Comparison of ENCODE assay signal across 19 cellular contexts in genomic region chr22:45180280-45180679, GRCh38. TPM values are rescaled to one million over a fixed set of nuclear protein-coding genes. Genes with fewer than 3 reads are reported as not detected.
A peak's percentile ranks its signal among the peaks of the same experiment; 100 is the strongest.
DNase-seq lines count a peak whose midpoint lies in the region; ATAC-seq and TF ChIP-seq lines count a peak whose summit lies in the region.
"Had no signal": no experiment of that assay in that cellular context is flagged by ENCODE, and none has a peak within 500 bp of the region (broad histone marks: within the 10 kb centered on the region; RNA-seq: fewer than 3 reads in every experiment).

No MANE protein-coding gene starts in this region.

- DNase-seq in activated CD4-positive, alpha-beta T cell treated with anti-CD3 and anti-CD28 coated beads for 36 hours: no peak
- DNase-seq in activated CD4-positive, alpha-beta T cell treated with anti-CD3 and anti-CD28 coated beads, Interleukin-2, amount 10 ng/mL, durations not matched to agents 7 days and 5 days: no peak
- peak; percentile 71 for DNase-seq in NB4 (ENCODE audit: low read depth)
- DNase-seq in foreskin fibroblast: no peak
- no peak for DNase-seq in hepatocyte (ENCODE audit: low spot score)
- DNase-seq: 8988T; effector CD4-positive, alpha-beta T cell; GM23248; heart left ventricle; islet precursor cell; NCI-H1930; NCI-H446 treated with DMSO at 0.1 percent for 48 hours; Right ventricle myocardium superior had no signal

- H3K4me3 Mint-ChIP-seq in activated CD4-positive, alpha-beta T cell treated with anti-CD3 and anti-CD28 coated beads for 36 hours: no peak overlapping the region
- no peak overlapping the region for H3K4me3 Mint-ChIP-seq in activated CD4-positive, alpha-beta T cell treated with anti-CD3 and anti-CD28 coated beads, Interleukin-2, amount 10 ng/mL, durations not matched to agents 7 days and 5 days
- H3K4me3 Mint-ChIP-seq in dendritic cell treated with granulocyte-macrophage colony-stimulating factor and Interleukin-4, amounts not matched to agents 40 ng/mL and 50 ng/mL, for 4 days: no peak overlapping the region
- H3K4me3 Mint-ChIP-seq: T-helper 1 cell treated with Interleukin-12 subunit alpha and Interleukin-12 subunit beta and Interleukin-4 antibody, amounts not matched to agents 30 μg/mL and 1 μg/mL, for 36 hours; type B pancreatic cell had no signal

- CTCF ChIA-PET in activated CD4-positive, alpha-beta T cell treated with anti-CD3 and anti-CD28 coated beads for 36 hours (lab: Charles Lee): no interaction called here
- CTCF ChIA-PET in activated CD4-positive, alpha-beta T cell treated with anti-CD3 and anti-CD28 coated beads, Interleukin-2, amount 10 ng/mL, durations not matched to agents 7 days and 5 days (lab: Charles Lee): no interaction called here

- H3K9me3 Mint-ChIP-seq in activated CD4-positive, alpha-beta T cell treated with anti-CD3 and anti-CD28 coated beads for 36 hours (ENCODE audit: low read depth): no peaks in the 10 kb centered on the region
- H3K9me3 Mint-ChIP-seq in activated CD4-positive, alpha-beta T cell treated with anti-CD3 and anti-CD28 coated beads, Interleukin-2, amount 10 ng/mL, durations not matched to agents 7 days and 5 days: no peaks in the 10 kb centered on the region
- H3K9me3 Mint-ChIP-seq in dendritic cell treated with granulocyte-macrophage colony-stimulating factor and Interleukin-4, amounts not matched to agents 40 ng/mL and 50 ng/mL, for 4 days: no peaks in the 10 kb centered on the region
- H3K9me3 Mint-ChIP-seq: T-helper 1 cell treated with Interleukin-12 subunit alpha and Interleukin-12 subunit beta and Interleukin-4 antibody, amounts not matched to agents 30 μg/mL and 1 μg/mL, for 36 hours; type B pancreatic cell had no signal

- no peaks in the 10 kb centered on the region for H3K27me3 Mint-ChIP-seq in activated CD4-positive, alpha-beta T cell treated with anti-CD3 and anti-CD28 coated beads for 36 hours
- H3K27me3 Mint-ChIP-seq in activated CD4-positive, alpha-beta T cell treated with anti-CD3 and anti-CD28 coated beads, Interleukin-2, amount 10 ng/mL, durations not matched to agents 7 days and 5 days: no peaks in the 10 kb centered on the region
- H3K27me3 Mint-ChIP-seq in dendritic cell treated with granulocyte-macrophage colony-stimulating factor and Interleukin-4, amounts not matched to agents 40 ng/mL and 50 ng/mL, for 4 days: no peaks in the 10 kb centered on the region
- H3K27me3 Mint-ChIP-seq: type B pancreatic cell had no signal

- H3K9me3 ChIP-seq in parathyroid adenoma (ENCODE audit: control insufficient read depth, low read length) (no peaks in the 10 kb centered on the region), hepatocyte (ENCODE audit: low read depth) (no peaks in the 10 kb centered on the region)
- H3K9me3 ChIP-seq: heart left ventricle had no signal

- H3K27ac Mint-ChIP-seq in activated CD4-positive, alpha-beta T cell treated with anti-CD3 and anti-CD28 coated beads for 36 hours: peak overlapping the region; percentile 23
- H3K27ac Mint-ChIP-seq in activated CD4-positive, alpha-beta T cell treated with anti-CD3 and anti-CD28 coated beads, Interleukin-2, amount 10 ng/mL, durations not matched to agents 7 days and 5 days: no peak overlapping the region
- H3K27ac Mint-ChIP-seq in dendritic cell treated with granulocyte-macrophage colony-stimulating factor and Interleukin-4, amounts not matched to agents 40 ng/mL and 50 ng/mL, for 4 days: peak overlapping the region; percentile 32
- H3K27ac Mint-ChIP-seq: type B pancreatic cell had no signal

- peaks cover 11% of the 10 kb centered on the region for H4K20me1 ChIP-seq in hepatocyte (ENCODE audit: insufficient read depth, poor library complexity, severe bottlenecking)

- no peaks in the 10 kb centered on the region for H3K27me3 ChIP-seq in parathyroid adenoma (ENCODE audit: control insufficient read depth, insufficient read depth, low read length)
- no peaks in the 10 kb centered on the region for H3K27me3 ChIP-seq in hepatocyte
- H3K27me3 ChIP-seq: heart left ventricle had no signal

- no peak for TF ChIP-seq POLR2A in NB4 (IDR thresholded peaks at IDR 0.05; ENCODE audit: extremely low read depth, insufficient read length)

- H3K4me1 ChIP-seq in parathyroid adenoma (peaks cover 2% of the 10 kb centered on the region), hepatocyte (ENCODE audit: insufficient read depth) (no peaks in the 10 kb centered on the region)

- TF ChIP-seq CTCF in NB4 (IDR thresholded peaks at IDR 0.05; ENCODE audit: low read depth, low read length) (no peak), parathyroid adenoma (IDR thresholded peaks at IDR 0.05) (no peak), foreskin fibroblast (IDR thresholded peaks at IDR 0.05; ENCODE audit: low read depth, low read length) (no peak), hepatocyte (IDR thresholded peaks at IDR 0.05; ENCODE audit: poor library complexity) (no peak)

- H3K4me2 ChIP-seq in parathyroid adenoma (ENCODE audit: low read length) (peak overlapping the region; percentile 51), hepatocyte (no peak overlapping the region)

- 81% methylated on average over 9 of the region's 9 CpGs for WGBS in hepatocyte (ENCODE audit: low lambda C conversion rate, missing lambda C conversion rate)

- POLR2A ChIA-PET in activated CD4-positive, alpha-beta T cell treated with anti-CD3 and anti-CD28 coated beads for 36 hours (lab: Charles Lee): no interaction called here
- POLR2A ChIA-PET in activated CD4-positive, alpha-beta T cell treated with anti-CD3 and anti-CD28 coated beads, Interleukin-2, amount 10 ng/mL, durations not matched to agents 7 days and 5 days (lab: Charles Lee): no interaction called here

- H3K4me1 Mint-ChIP-seq in activated CD4-positive, alpha-beta T cell treated with anti-CD3 and anti-CD28 coated beads for 36 hours: peaks cover 56% of the 10 kb centered on the region
- peaks cover 63% of the 10 kb centered on the region for H3K4me1 Mint-ChIP-seq in activated CD4-positive, alpha-beta T cell treated with anti-CD3 and anti-CD28 coated beads, Interleukin-2, amount 10 ng/mL, durations not matched to agents 7 days and 5 days
- H3K4me1 Mint-ChIP-seq in dendritic cell treated with granulocyte-macrophage colony-stimulating factor and Interleukin-4, amounts not matched to agents 40 ng/mL and 50 ng/mL, for 4 days (ENCODE audit: low read depth): peaks cover 13% of the 10 kb centered on the region

- no peak overlapping the region for H2AFZ ChIP-seq in parathyroid adenoma
- no peak overlapping the region for H2AFZ ChIP-seq in hepatocyte
- H2AFZ ChIP-seq: GM23248 had no signal

- intact Hi-C loops in activated CD4-positive, alpha-beta T cell treated with anti-CD3 and anti-CD28 coated beads for 36 hours (cut with DNase I, micrococcal nuclease): no loop called here
- intact Hi-C loops in dendritic cell treated with granulocyte-macrophage colony-stimulating factor and Interleukin-4, amounts not matched to agents 40 ng/mL and 50 ng/mL, for 4 days (cut with micrococcal nuclease): no loop called here

- no peak overlapping the region for H3K4me3 ChIP-seq in NB4 (ENCODE audit: low read depth, low read length)
- no peak overlapping the region for H3K4me3 ChIP-seq in parathyroid adenoma (ENCODE audit: low read depth, low read length)
- no peak overlapping the region for H3K4me3 ChIP-seq in foreskin fibroblast (ENCODE audit: low read depth in 1 of 2, low read length in 2 of 2)
- H3K4me3 ChIP-seq in hepatocyte: no peak overlapping the region
- H3K4me3 ChIP-seq: GM23248, heart left ventricle had no signal

- H3K36me3 ChIP-seq in parathyroid adenoma (ENCODE audit: control insufficient read depth, insufficient read depth, low read length) (no peaks in the 10 kb centered on the region), hepatocyte (replicated peaks; ENCODE audit: insufficient read depth, low read depth) (no peaks in the 10 kb centered on the region)

- peaks cover 77% of the 10 kb centered on the region for H3K36me3 Mint-ChIP-seq in activated CD4-positive, alpha-beta T cell treated with anti-CD3 and anti-CD28 coated beads for 36 hours (ENCODE audit: low read depth)
- H3K36me3 Mint-ChIP-seq in activated CD4-positive, alpha-beta T cell treated with anti-CD3 and anti-CD28 coated beads, Interleukin-2, amount 10 ng/mL, durations not matched to agents 7 days and 5 days (ENCODE audit: low read depth): peaks cover 90% of the 10 kb centered on the region
- H3K36me3 Mint-ChIP-seq in dendritic cell treated with granulocyte-macrophage colony-stimulating factor and Interleukin-4, amounts not matched to agents 40 ng/mL and 50 ng/mL, for 4 days (ENCODE audit: low read depth): peaks cover 100% of the 10 kb centered on the region

- H3K9ac ChIP-seq in parathyroid adenoma: no peak overlapping the region
- H3K9ac ChIP-seq: GM23248 had no signal

- no peak for ATAC-seq in activated CD4-positive, alpha-beta T cell treated with anti-CD3 and anti-CD28 coated beads for 36 hours
- no peak for ATAC-seq in GM21786 (IDR thresholded peaks at IDR 0.05; ENCODE audit: unreplicated experiment)
- ATAC-seq: heart left ventricle had no signal

- H3K27ac ChIP-seq in parathyroid adenoma (no peak overlapping the region), hepatocyte (no peak overlapping the region)
- H3K27ac ChIP-seq: C4-2B, GM23248, heart left ventricle had no signal

- H3K79me2 ChIP-seq in parathyroid adenoma: no peaks in the 10 kb centered on the region
- peaks cover 36% of the 10 kb centered on the region for H3K79me2 ChIP-seq in hepatocyte

- no peaks in the 10 kb centered on the region for H3K9me2 ChIP-seq in hepatocyte (replicated peaks; ENCODE audit: insufficient read depth)

RNA-seq across cellular contexts. Expression of gene NUP50, which starts 16.6 kb away (rescaled TPM):
- 100 to 1,000 TPM; 136 to 141 TPM for total RNA-seq in activated CD4-positive, alpha-beta T cell treated with anti-CD3 and anti-CD28 coated beads for 36 hours
- 100 to 1,000 TPM; 180 to 183 TPM for total RNA-seq in activated CD4-positive, alpha-beta T cell treated with anti-CD3 and anti-CD28 coated beads, Interleukin-2, amount 10 ng/mL, durations not matched to agents 7 days and 5 days
- 39.1 and 43.8 TPM in 2 replicates for total RNA-seq in hepatocyte
- 15.3 and 16.0 TPM in 2 replicates for polyA plus RNA-seq in hepatocyte
